Comparison of ENCODE assay signal across 1 cellular context in the genomic region with DNA sequence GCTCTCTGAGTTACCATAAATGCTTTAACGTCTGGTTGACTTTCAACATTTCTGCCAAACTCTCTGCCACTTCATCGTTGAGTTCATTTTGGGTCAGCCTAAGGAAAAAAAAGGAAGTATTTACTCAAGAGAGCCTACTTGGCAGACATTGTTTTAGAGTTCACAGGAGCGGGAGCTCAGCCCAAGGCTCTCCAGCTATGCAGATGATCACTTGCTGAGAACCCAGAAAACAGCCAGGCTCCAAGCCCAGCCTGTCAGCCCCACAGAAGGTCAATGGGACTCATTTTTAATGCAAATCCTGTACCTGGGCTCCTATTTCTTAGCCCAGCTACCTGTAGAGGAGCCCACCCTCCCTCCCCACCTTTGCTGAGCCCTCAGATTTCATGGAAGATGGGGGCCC.
TF ChIP-seq lines count a peak whose summit lies in the region.

No MANE protein-coding gene starts in this region.

TF ChIP-seq in GM23338, 12 proteins besides CTCF, POLR2A, EP300 and RAD21 (continued from another document):
- TF ChIP-seq, protein P1, sequence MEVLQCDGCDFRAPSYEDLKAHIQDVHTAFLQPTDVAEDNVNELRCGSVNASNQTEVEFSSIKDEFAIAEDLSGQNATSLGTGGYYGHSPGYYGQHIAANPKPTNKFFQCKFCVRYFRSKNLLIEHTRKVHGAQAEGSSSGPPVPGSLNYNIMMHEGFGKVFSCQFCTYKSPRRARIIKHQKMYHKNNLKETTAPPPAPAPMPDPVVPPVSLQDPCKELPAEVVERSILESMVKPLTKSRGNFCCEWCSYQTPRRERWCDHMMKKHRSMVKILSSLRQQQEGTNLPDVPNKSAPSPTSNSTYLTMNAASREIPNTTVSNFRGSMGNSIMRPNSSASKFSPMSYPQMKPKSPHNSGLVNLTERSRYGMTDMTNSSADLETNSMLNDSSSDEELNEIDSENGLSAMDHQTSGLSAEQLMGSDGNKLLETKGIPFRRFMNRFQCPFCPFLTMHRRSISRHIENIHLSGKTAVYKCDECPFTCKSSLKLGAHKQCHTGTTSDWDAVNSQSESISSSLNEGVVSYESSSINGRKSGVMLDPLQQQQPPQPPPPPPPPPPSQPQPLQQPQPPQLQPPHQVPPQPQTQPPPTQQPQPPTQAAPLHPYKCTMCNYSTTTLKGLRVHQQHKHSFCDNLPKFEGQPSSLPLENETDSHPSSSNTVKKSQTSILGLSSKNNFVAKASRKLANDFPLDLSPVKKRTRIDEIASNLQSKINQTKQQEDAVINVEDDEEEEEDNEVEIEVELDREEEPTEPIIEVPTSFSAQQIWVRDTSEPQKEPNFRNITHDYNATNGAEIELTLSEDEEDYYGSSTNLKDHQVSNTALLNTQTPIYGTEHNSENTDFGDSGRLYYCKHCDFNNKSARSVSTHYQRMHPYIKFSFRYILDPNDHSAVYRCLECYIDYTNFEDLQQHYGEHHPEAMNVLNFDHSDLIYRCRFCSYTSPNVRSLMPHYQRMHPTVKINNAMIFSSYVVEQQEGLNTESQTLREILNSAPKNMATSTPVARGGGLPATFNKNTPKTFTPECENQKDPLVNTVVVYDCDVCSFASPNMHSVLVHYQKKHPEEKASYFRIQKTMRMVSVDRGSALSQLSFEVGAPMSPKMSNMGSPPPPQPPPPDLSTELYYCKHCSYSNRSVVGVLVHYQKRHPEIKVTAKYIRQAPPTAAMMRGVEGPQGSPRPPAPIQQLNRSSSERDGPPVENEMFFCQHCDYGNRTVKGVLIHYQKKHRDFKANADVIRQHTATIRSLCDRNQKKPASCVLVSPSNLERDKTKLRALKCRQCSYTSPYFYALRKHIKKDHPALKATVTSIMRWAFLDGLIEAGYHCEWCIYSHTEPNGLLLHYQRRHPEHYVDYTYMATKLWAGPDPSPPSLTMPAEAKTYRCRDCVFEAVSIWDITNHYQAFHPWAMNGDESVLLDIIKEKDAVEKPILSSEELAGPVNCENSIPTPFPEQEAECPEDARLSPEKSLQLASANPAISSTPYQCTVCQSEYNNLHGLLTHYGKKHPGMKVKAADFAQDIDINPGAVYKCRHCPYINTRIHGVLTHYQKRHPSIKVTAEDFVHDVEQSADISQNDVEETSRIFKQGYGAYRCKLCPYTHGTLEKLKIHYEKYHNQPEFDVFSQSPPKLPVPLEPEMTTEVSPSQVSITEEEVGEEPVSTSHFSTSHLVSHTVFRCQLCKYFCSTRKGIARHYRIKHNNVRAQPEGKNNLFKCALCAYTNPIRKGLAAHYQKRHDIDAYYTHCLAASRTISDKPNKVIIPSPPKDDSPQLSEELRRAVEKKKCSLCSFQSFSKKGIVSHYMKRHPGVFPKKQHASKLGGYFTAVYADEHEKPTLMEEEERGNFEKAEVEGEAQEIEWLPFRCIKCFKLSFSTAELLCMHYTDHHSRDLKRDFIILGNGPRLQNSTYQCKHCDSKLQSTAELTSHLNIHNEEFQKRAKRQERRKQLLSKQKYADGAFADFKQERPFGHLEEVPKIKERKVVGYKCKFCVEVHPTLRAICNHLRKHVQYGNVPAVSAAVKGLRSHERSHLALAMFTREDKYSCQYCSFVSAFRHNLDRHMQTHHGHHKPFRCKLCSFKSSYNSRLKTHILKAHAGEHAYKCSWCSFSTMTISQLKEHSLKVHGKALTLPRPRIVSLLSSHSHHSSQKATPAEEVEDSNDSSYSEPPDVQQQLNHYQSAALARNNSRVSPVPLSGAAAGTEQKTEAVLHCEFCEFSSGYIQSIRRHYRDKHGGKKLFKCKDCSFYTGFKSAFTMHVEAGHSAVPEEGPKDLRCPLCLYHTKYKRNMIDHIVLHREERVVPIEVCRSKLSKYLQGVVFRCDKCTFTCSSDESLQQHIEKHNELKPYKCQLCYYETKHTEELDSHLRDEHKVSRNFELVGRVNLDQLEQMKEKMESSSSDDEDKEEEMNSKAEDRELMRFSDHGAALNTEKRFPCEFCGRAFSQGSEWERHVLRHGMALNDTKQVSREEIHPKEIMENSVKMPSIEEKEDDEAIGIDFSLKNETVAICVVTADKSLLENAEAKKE (CRISPR knock-in tag; IDR thresholded peaks at IDR 0.05) = no peak
